ENCODE assay signal across 1 cellular context in genomic region chr15:75089781-75090734, GRCh38.
A peak's percentile ranks its signal among the peaks of the same experiment; 100 is the strongest.
TF ChIP-seq lines count a peak whose summit lies in the region.

No MANE protein-coding gene starts in this region.

TF ChIP-seq in PFSK-1, 5 proteins besides CTCF, POLR2A, EP300 and RAD21 (continued from another document):
- peak; percentile 42 for TF ChIP-seq FOXP2 (optimal IDR thresholded peaks at IDR 0.05; ENCODE audit: borderline replicate concordance, extremely low read depth, extremely low read length, insufficient read depth)
